19 cellular contexts compared by ENCODE assay signal in the genomic region with DNA sequence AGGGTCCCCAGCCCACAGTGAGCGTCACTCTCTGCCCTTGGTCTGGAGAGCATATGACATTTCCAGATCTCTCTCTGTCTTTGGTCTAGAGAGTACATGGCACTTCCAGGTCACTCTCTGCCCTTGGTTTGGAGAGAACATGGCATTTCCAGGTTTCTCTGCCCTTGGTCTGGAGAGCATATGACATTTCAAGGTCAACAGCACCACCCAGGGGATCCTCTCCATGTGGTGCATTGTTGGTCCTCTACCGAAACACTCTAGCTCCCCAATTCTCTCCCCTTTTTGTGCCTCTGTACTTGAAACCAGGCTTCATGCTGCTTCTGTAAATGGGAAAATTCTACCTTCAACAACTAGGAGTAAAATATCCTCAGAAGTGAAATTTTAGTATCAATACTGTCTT.
DNase-seq lines count a peak whose midpoint lies in the region; ATAC-seq, FAIRE-seq and TF ChIP-seq lines count a peak whose summit lies in the region.
"Had no signal": no experiment of that assay in that cellular context is flagged by ENCODE, and none has a peak within 500 bp of the region (broad histone marks: within the 10 kb centered on the region; RNA-seq: fewer than 3 reads in every experiment).

No MANE protein-coding gene starts in this region.

- DNase-seq in D721Med (ENCODE audit: insufficient read length, low spot score) (no peak), GM12864 (ENCODE audit: low read depth) (no peak), H1 (ENCODE audit: low read depth in 1 of 2, low spot score in 2 of 2) (no peak), RWPE1 (ENCODE audit: low spot score) (no peak)
- no peak for DNase-seq in activated T-cell treated with anti-CD3 and anti-CD28 coated beads, Interleukin-2, amount 50 U/mL, for 4 hours
- DNase-seq: Caco-2; CD4-positive, CD25-positive, alpha-beta regulatory T cell; CD8-positive, alpha-beta T cell; DMS 273 treated with DMSO at 0.1 percent for 48 hours; DND-41; H9 had no signal

- H2AFZ ChIP-seq in OCI-LY3 (ENCODE audit: low read depth, low read length) (no peak overlapping the region), H1 (ENCODE audit: low read length) (no peak overlapping the region)

- ATAC-seq in activated T-cell treated with anti-CD3 and anti-CD28 coated beads, Interleukin-2, amount 50 U/mL, for 4 hours, result no peak
- ATAC-seq: CD8-positive, alpha-beta T cell; HCT116 had no signal

- H3K27ac ChIP-seq in OCI-LY3 (ENCODE audit: low read length) (no peak overlapping the region), H1 (ENCODE audit: low read depth, low read length) (no peak overlapping the region), RWPE1 (no peak overlapping the region)
- H3K27ac ChIP-seq: BLaER1, C4-2B had no signal

- no peaks in the 10 kb centered on the region for H3K23me2 ChIP-seq in H1 (ENCODE audit: low read depth, low read length)

- no peak for TF ChIP-seq POLR2A in H1 (IDR thresholded peaks at IDR 0.05; ENCODE audit: control extremely low read depth in 1 of 2, low read depth in 2 of 2, low read length in 2 of 2)

- no peak overlapping the region for H3K23ac ChIP-seq in H1 (ENCODE audit: insufficient read length)

- peaks cover 2% of the 10 kb centered on the region for H3K36me3 Mint-ChIP-seq in activated T-cell treated with anti-CD3 and anti-CD28 coated beads, Interleukin-2, amount 50 U/mL, for 4 hours (ENCODE audit: insufficient read depth)
- H3K36me3 Mint-ChIP-seq: CD4-positive, CD25-positive, alpha-beta regulatory T cell had no signal

- H3K14ac ChIP-seq in H1 (ENCODE audit: insufficient read length), result no peak overlapping the region

- WGBS in H1 (ENCODE audit: extremely low coverage in 1 of 2, insufficient coverage in 1 of 2, insufficient read length in 1 of 2, insufficient replicate concordance in 2 of 2, low coverage in 1 of 2, low lambda C conversion rate in 2 of 2, missing lambda C conversion rate in 1 of 2), 2 experiments, result 87% methylated on average over 2 of the region's 2 CpGs; no CpG with 5 or more reads in 1 of the 2 experiments

- CTCF ChIA-PET in H1 (lab: Charles Lee; ENCODE audit: partially characterized antibody) (interaction anchor here (1.2 to 1.3 kb wide), 2 partner anchors 17 to 24 kb away, joined by 3 read pairs; no protein-coding TSS in a partner anchor), RWPE1 (lab: Yijun Ruan, JAX) (no interaction called here)

- no peak for TF ChIP-seq EP300 in H1 (IDR thresholded peaks at IDR 0.05; ENCODE audit: borderline replicate concordance in 1 of 2, low read depth in 2 of 2, low read length in 2 of 2)

- H2BK5ac ChIP-seq in H1 (ENCODE audit: low read depth, low read length), result no peak overlapping the region

- H3K4me1 ChIP-seq in OCI-LY3 (ENCODE audit: low read length) (no peaks in the 10 kb centered on the region), H1 (replicated peaks in 1 of 4; ENCODE audit: control insufficient read depth in 3 of 4, insufficient read depth in 4 of 4, low read length in 3 of 4) (no peaks in the 10 kb centered on the region)
- H3K4me1 ChIP-seq: BLaER1, Caco-2 had no signal

- H3K79me2 ChIP-seq in OCI-LY3 (ENCODE audit: low read length) (no peaks in the 10 kb centered on the region), H1 (ENCODE audit: control insufficient read depth in 1 of 2, insufficient read depth in 2 of 2, low read length in 2 of 2) (no peaks in the 10 kb centered on the region)

- H3K18ac ChIP-seq in H1 (ENCODE audit: extremely low read depth, low read length), result no peak overlapping the region

- H3K56ac ChIP-seq in H1 (replicated peaks; ENCODE audit: insufficient read length, low read depth, low read length), result no peak overlapping the region

- no peak overlapping the region for H4K5ac ChIP-seq in H1 (ENCODE audit: insufficient read length, low read depth, low read length)

- TF ChIP-seq RAD21 in H1 (IDR thresholded peaks at IDR 0.05 in 1 of 2, conservative IDR thresholded peaks at IDR 0.05 in 1 of 2; ENCODE audit: low read depth in 2 of 2, low read length in 2 of 2), result peak; percentile 36 to 45

- no peaks in the 10 kb centered on the region for H3K4me1 Mint-ChIP-seq in activated T-cell treated with anti-CD3 and anti-CD28 coated beads, Interleukin-2, amount 50 U/mL, for 4 hours (ENCODE audit: low read depth)
- H3K4me1 Mint-ChIP-seq: B cell; CD4-positive, CD25-positive, alpha-beta regulatory T cell; H9 had no signal

- no peak overlapping the region for H2BK20ac ChIP-seq in H1 (ENCODE audit: low read length)

- no peak overlapping the region for H3K4me3 ChIP-seq in GM12864 (ENCODE audit: low read depth, low read length)
- no peak overlapping the region for H3K4me3 ChIP-seq in OCI-LY3 (ENCODE audit: low read length)
- no peak overlapping the region for H3K4me3 ChIP-seq in H1 (ENCODE audit: extremely low read depth in 1 of 4, insufficient read depth in 2 of 4, low read depth in 3 of 4, low read length in 4 of 4)
- H3K4me3 ChIP-seq: BLaER1 had no signal

- H4K20me1 ChIP-seq in OCI-LY3 (ENCODE audit: insufficient read depth, low read length) (no peaks in the 10 kb centered on the region), H1 (replicated peaks in 1 of 2; ENCODE audit: control insufficient read depth in 1 of 2, insufficient read depth in 2 of 2, low read length in 2 of 2) (no peaks in the 10 kb centered on the region)
- H4K20me1 ChIP-seq: BLaER1 had no signal

- H3K9me3 ChIP-seq in OCI-LY3 (ENCODE audit: insufficient read depth, low read length) (no peaks in the 10 kb centered on the region), H1 (ENCODE audit: insufficient read depth in 2 of 2, low read depth in 1 of 2, low read length in 1 of 2) (peaks cover 31% of the 10 kb centered on the region in 2 experiments)

- no peaks in the 10 kb centered on the region for H3K27me3 ChIP-seq in OCI-LY3 (ENCODE audit: low read depth, low read length)
- no peaks in the 10 kb centered on the region for H3K27me3 ChIP-seq in H1 (replicated peaks in 1 of 4; ENCODE audit: control insufficient read depth in 3 of 4, extremely low read depth in 1 of 4, insufficient read depth in 3 of 4, low read length in 3 of 4)
- H3K27me3 ChIP-seq: BLaER1 had no signal

- no peak overlapping the region for H3K9ac ChIP-seq in OCI-LY3 (ENCODE audit: low read length)
- no peak overlapping the region for H3K9ac ChIP-seq in H1 (replicated peaks in 1 of 4; ENCODE audit: extremely low read depth in 1 of 4, low read depth in 3 of 4, low read length in 3 of 4)
- H3K9ac ChIP-seq: BLaER1 had no signal

- no peaks in the 10 kb centered on the region for H3K27me3 Mint-ChIP-seq in activated T-cell treated with anti-CD3 and anti-CD28 coated beads, Interleukin-2, amount 50 U/mL, for 4 hours (ENCODE audit: low read depth)
- H3K27me3 Mint-ChIP-seq: B cell; CD4-positive, CD25-positive, alpha-beta regulatory T cell had no signal

- TF ChIP-seq CTCF in D721Med (IDR thresholded peaks at IDR 0.05; ENCODE audit: insufficient read depth, missing control alignments) (peak; percentile 1), GM12864 (IDR thresholded peaks at IDR 0.05; ENCODE audit: low read depth, low read length, missing control alignments) (peak; percentile 1), OCI-LY3 (IDR thresholded peaks at IDR 0.05; ENCODE audit: low read depth, low read length) (peak; percentile 61), H1 (IDR thresholded peaks at IDR 0.05; ENCODE audit: control extremely low read depth in 1 of 3, insufficient read depth in 1 of 3, low read depth in 1 of 3, low read length in 3 of 3) (no peak), RWPE1 (conservative IDR thresholded peaks at IDR 0.05; ENCODE audit: low read depth) (no peak)

- no peak overlapping the region for H3K4me3 Mint-ChIP-seq in activated T-cell treated with anti-CD3 and anti-CD28 coated beads, Interleukin-2, amount 50 U/mL, for 4 hours
- H3K4me3 Mint-ChIP-seq: B cell; CD4-positive, CD25-positive, alpha-beta regulatory T cell; CD8-positive, alpha-beta T cell; H9 had no signal

- H3K4me2 ChIP-seq in OCI-LY3 (ENCODE audit: low read length) (no peak overlapping the region), H1 (ENCODE audit: insufficient read depth in 1 of 2, low read depth in 2 of 2, low read length in 2 of 2) (no peak overlapping the region)
- H3K4me2 ChIP-seq: BLaER1 had no signal

- no peak overlapping the region for H3K4ac ChIP-seq in H1 (replicated peaks; ENCODE audit: insufficient read length, low read depth, low read length)

- POLR2A ChIA-PET in H1 (lab: Charles Lee; ENCODE audit: partially characterized antibody) (no interaction called here), RWPE1 (lab: Yijun Ruan, JAX; ENCODE audit: low non-redundant PET) (no interaction called here)

- H4K8ac ChIP-seq in H1 (ENCODE audit: extremely low read depth, insufficient read depth, low read length), result no peak overlapping the region

- peaks cover 43% of the 10 kb centered on the region for H3K9me3 Mint-ChIP-seq in activated T-cell treated with anti-CD3 and anti-CD28 coated beads, Interleukin-2, amount 50 U/mL, for 4 hours

- H3K36me3 ChIP-seq in OCI-LY3 (replicated peaks; ENCODE audit: low read depth, low read length) (no peaks in the 10 kb centered on the region), H1 (ENCODE audit: control insufficient read depth in 2 of 4, insufficient read depth in 4 of 4, low read length in 3 of 4) (peaks cover 0 to 3% (median 0%) of the 10 kb centered on the region in 4 experiments; a peak in 2 of 8 replicates)
- H3K36me3 ChIP-seq: BLaER1 had no signal

- H2BK120ac ChIP-seq in H1 (replicated peaks; ENCODE audit: low read depth, low read length), result no peak overlapping the region

- no peak for FAIRE-seq in D721Med (lab: Jason Lieb, UNC)
- FAIRE-seq in H1 (lab: Jason Lieb, UNC), result no peak
- FAIRE-seq: A204.1, G401.6, GM12892 had no signal

- H2BK12ac ChIP-seq in H1 (ENCODE audit: low read depth, low read length), result no peak overlapping the region

- H3K79me1 ChIP-seq in H1 (ENCODE audit: low read depth, low read length), result no peaks in the 10 kb centered on the region

- no peak overlapping the region for H2BK15ac ChIP-seq in H1 (ENCODE audit: low read length)

- H4K91ac ChIP-seq in H1 (replicated peaks; ENCODE audit: insufficient read length, low read length), result no peak overlapping the region

- H2AK5ac ChIP-seq in H1 (ENCODE audit: low read depth, low read length), result no peak overlapping the region

TF ChIP-seq in H1, 55 proteins besides CTCF, POLR2A, EP300 and RAD21:
- TF ChIP-seq CHD2 (IDR thresholded peaks at IDR 0.05; ENCODE audit: low read length), result no peak
- TF ChIP-seq CBX5 (IDR thresholded peaks at IDR 0.05; ENCODE audit: low read depth, low read length), result no peak

Comparison
In these comparisons a context has a peak if more than half of its experiments do, and no peak if none do; other contexts are left out.
1. CTCF ChIP-seq: peak in D721Med (single experiment), GM12864 (single experiment) and OCI-LY3 (single experiment); none in H1 (0 of 3) and RWPE1 (single experiment).